ENCODE assay signal across 23 cellular contexts in genomic region chr1:52281518-52281917, GRCh38.
DNase-seq lines count a peak whose midpoint lies in the region; ATAC-seq and TF ChIP-seq lines count a peak whose summit lies in the region.
"Had no signal": no experiment of that assay in that cellular context is flagged by ENCODE, and none has a peak within 500 bp of the region (broad histone marks: within the 10 kb centered on the region; RNA-seq: fewer than 3 reads in every experiment).

No MANE protein-coding gene starts in this region.

- H3K4me2 ChIP-seq in GM23248 (ENCODE audit: unreplicated experiment), result no peak overlapping the region
- H3K4me2 ChIP-seq in fibroblast of lung (ENCODE audit: extremely low read depth, insufficient read depth, low read length), result no peak overlapping the region
- H3K4me2 ChIP-seq in osteoblast (ENCODE audit: insufficient read depth, low read length), result no peak overlapping the region

- H3K27ac ChIP-seq in GM23248, result peak overlapping the region; percentile 20; the same call in 1 of the 2 replicates
- no peak overlapping the region for H3K27ac ChIP-seq in fibroblast of lung (ENCODE audit: insufficient read depth, low read length)
- H3K27ac ChIP-seq in osteoblast (ENCODE audit: low read depth, low read length), result no peak overlapping the region
- H3K27ac ChIP-seq: breast epithelium, parathyroid adenoma, sigmoid colon, thyroid gland had no signal

- peaks cover 4% of the 10 kb centered on the region; the same call in 1 of the 2 replicates for H3F3A ChIP-seq in GM23248 (ENCODE audit: insufficient read depth)

- H4K20me1 ChIP-seq in GM23248 (ENCODE audit: insufficient read depth) (no peaks in the 10 kb centered on the region), fibroblast of lung (ENCODE audit: control insufficient read depth, extremely low read depth, insufficient read depth, low read length) (no peaks in the 10 kb centered on the region), osteoblast (ENCODE audit: insufficient read depth, low read length) (no peaks in the 10 kb centered on the region)

- H3K4me1 ChIP-seq in GM23248 (ENCODE audit: insufficient read depth) (peaks cover 8% of the 10 kb centered on the region), fibroblast of lung (ENCODE audit: control insufficient read depth, extremely low read depth, insufficient read depth, low read length) (no peaks in the 10 kb centered on the region), osteoblast (ENCODE audit: insufficient read depth, low read length) (no peaks in the 10 kb centered on the region)
- H3K4me1 ChIP-seq: breast epithelium, HAP-1, parathyroid adenoma, sigmoid colon, thyroid gland had no signal

- H3K4me3 ChIP-seq in GM23248 (no peak overlapping the region), fibroblast of lung (replicated peaks in 1 of 4; ENCODE audit: control extremely low read depth in 1 of 4, insufficient read depth in 1 of 4, low read depth in 3 of 4, low read length in 4 of 4) (no peak overlapping the region), osteoblast (ENCODE audit: insufficient read depth, low read length) (no peak overlapping the region)
- H3K4me3 ChIP-seq: breast epithelium, HAP-1, K562, sigmoid colon, thyroid gland had no signal

- in situ Hi-C loops in GM23248 (cut with MboI), result no loop called here

- TF ChIP-seq CTCF in fibroblast of lung (conservative IDR thresholded peaks at IDR 0.05 in 1 of 2, IDR thresholded peaks at IDR 0.05 in 1 of 2; ENCODE audit: low read depth in 1 of 2, low read length in 2 of 2), result no peak
- TF ChIP-seq CTCF in osteoblast (IDR thresholded peaks at IDR 0.05; ENCODE audit: extremely low read depth, low read depth, low read length), result no peak

- H2AFZ ChIP-seq in GM23248 (no peak overlapping the region), fibroblast of lung (ENCODE audit: low read length) (no peak overlapping the region), osteoblast (ENCODE audit: low read length) (no peak overlapping the region)
- H2AFZ ChIP-seq: parathyroid adenoma had no signal

- 81 to 83% methylated on average over 2 of the region's 2 CpGs for WGBS in GM23248 (ENCODE audit: low coverage in 1 of 2, low lambda C conversion rate in 2 of 2, missing lambda C conversion rate in 2 of 2), 2 experiments

- no peaks in the 10 kb centered on the region for H3K9me2 ChIP-seq in GM23248 (ENCODE audit: insufficient read depth)

- H3K9me3 ChIP-seq in GM23248 (ENCODE audit: low read depth), result no peaks in the 10 kb centered on the region
- no peaks in the 10 kb centered on the region for H3K9me3 ChIP-seq in fibroblast of lung (ENCODE audit: control insufficient read depth, insufficient read depth, low read depth, low read length)
- no peaks in the 10 kb centered on the region for H3K9me3 ChIP-seq in osteoblast (ENCODE audit: low read depth, low read length)
- H3K9me3 ChIP-seq: breast epithelium, HAP-1, sigmoid colon, thyroid gland had no signal

- DNase-seq in GM23248, result peak; percentile 42
- peak; percentile 80 for DNase-seq in amniotic epithelial cell (ENCODE audit: low read depth)
- DNase-seq in fibroblast of lung (ENCODE audit: low read depth in 2 of 2), result peak; percentile 27 to 75
- peak; percentile 77 for DNase-seq in osteoblast (ENCODE audit: insufficient read length, low spot score, missing footprints)
- DNase-seq in DMS153 treated with DMSO at 0.1 percent for 48 hours (lab: John Stamatoyannopoulos, UW; ENCODE audit: unreplicated experiment), result no peak
- no peak for DNase-seq in NCI-H446 (lab: John Stamatoyannopoulos, UW)
- DNase-seq: hypothalamus; natural killer cell; NCI-H187; NCI-H446 treated with DMSO at 0.1 percent for 48 hours; NK-92 treated with Interleukin-12 subunit alpha and Interleukin-12 subunit beta, amount 100 ng/mL, for 24 hours; sigmoid colon; stimulated activated naive CD4-positive, alpha-beta T cell treated with Interleukin-2 at 50 U/mL for 16 hours; T1000; thyroid gland had no signal

- peaks cover 3% of the 10 kb centered on the region; the same call in 1 of the 2 replicates for H3K36me3 ChIP-seq in GM23248 (ENCODE audit: low read depth)
- H3K36me3 ChIP-seq in fibroblast of lung (ENCODE audit: control insufficient read depth, insufficient read depth, low read length), result no peaks in the 10 kb centered on the region
- H3K36me3 ChIP-seq in osteoblast (ENCODE audit: insufficient read depth, low read length), result peaks cover 3% of the 10 kb centered on the region
- H3K36me3 ChIP-seq: breast epithelium, HAP-1 had no signal

- H3K9ac ChIP-seq in GM23248 (no peak overlapping the region), fibroblast of lung (ENCODE audit: insufficient read depth, low read length) (no peak overlapping the region)
- H3K9ac ChIP-seq: parathyroid adenoma had no signal

- H3K79me2 ChIP-seq in GM23248 (ENCODE audit: insufficient read depth) (no peaks in the 10 kb centered on the region), fibroblast of lung (ENCODE audit: control insufficient read depth, insufficient read depth, low read length) (no peaks in the 10 kb centered on the region), osteoblast (ENCODE audit: insufficient read depth, low read length) (no peaks in the 10 kb centered on the region)
- H3K79me2 ChIP-seq: parathyroid adenoma had no signal

- no peak for ATAC-seq in GM19328 (IDR thresholded peaks at IDR 0.05; ENCODE audit: unreplicated experiment)
- ATAC-seq in HG03108 (IDR thresholded peaks at IDR 0.05; ENCODE audit: unreplicated experiment), result no peak
- ATAC-seq: activated CD4-positive, CD25-positive, alpha-beta regulatory T cell treated with anti-CD3 and anti-CD28 coated beads, Interleukin-2, amount 50 U/mL, for 24 hours; esophagus mucosa; K562; natural killer cell had no signal

- H3K27me3 ChIP-seq in GM23248 (replicated peaks; ENCODE audit: insufficient read depth), result no peaks in the 10 kb centered on the region
- no peaks in the 10 kb centered on the region for H3K27me3 ChIP-seq in fibroblast of lung (ENCODE audit: control insufficient read depth, insufficient read depth, low read length)
- no peaks in the 10 kb centered on the region for H3K27me3 ChIP-seq in osteoblast (ENCODE audit: insufficient read depth, low read length)
- H3K27me3 ChIP-seq: breast epithelium, sigmoid colon, thyroid gland had no signal

Comparison
In these comparisons a context has a peak if more than half of its experiments do, and no peak if none do; other contexts are left out.
1. DNase-seq: peak in GM23248 (single experiment), amniotic epithelial cell (single experiment), fibroblast of lung (2 of 2) and osteoblast (single experiment); none in DMS153 treated with DMSO at 0.1 percent for 48 hours (single experiment) and NCI-H446 (0 of 2).